4 cellular contexts compared by ENCODE assay signal in genomic region chr2:130220505-130220904, GRCh38. TPM values are rescaled to one million over a fixed set of nuclear protein-coding genes. Genes with fewer than 3 reads are reported as not detected.
"Had no signal": no experiment of that assay in that cellular context is flagged by ENCODE, and none has a peak within 500 bp of the region (broad histone marks: within the 10 kb centered on the region; RNA-seq: fewer than 3 reads in every experiment).

No MANE protein-coding gene starts in this region.

RNA-seq across cellular contexts. Expression of gene TUBA3E, which starts 22.3 kb away (rescaled TPM):
- total RNA-seq: HepG2, HT-29, IMR-90 had no signal
- polyA plus RNA-seq: HepG2, IgD-negative memory B cell, IMR-90 had no signal
